8 cellular contexts compared by ENCODE assay signal in the genomic region with DNA sequence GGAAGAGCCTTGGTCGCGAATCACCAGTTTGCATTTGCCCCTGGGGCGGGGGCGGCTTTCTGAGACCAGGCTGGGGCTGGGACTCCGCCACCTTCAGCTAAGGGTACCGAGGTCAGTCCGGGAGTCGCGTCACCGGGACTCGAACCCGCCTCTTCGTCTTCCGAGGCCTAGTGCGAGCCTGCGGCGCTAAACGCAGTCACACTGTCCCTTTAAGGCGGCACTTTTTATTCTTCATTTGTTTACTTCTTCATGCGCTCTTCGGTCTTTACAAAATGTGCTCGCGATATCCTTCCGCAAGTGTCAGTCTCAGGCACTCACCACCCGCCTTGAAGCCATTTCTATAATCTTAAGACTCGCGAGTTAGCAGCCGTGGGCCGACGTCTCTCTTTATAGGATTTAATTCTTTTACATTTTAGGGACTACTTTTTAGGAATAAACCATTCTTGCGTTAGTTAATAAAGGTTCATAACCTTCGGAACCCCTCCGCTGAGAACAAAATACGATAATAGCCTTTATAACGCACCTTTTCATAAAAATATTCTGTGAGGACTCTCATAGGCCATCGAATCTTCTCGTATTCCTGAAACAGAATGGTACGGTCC. TPM values are rescaled to one million over a fixed set of nuclear protein-coding genes. Genes with fewer than 3 reads are reported as not detected.
DNase-seq lines count a peak whose midpoint lies in the region; ATAC-seq, FAIRE-seq and TF ChIP-seq lines count a peak whose summit lies in the region.

No MANE protein-coding gene starts in this region.

- H3K4me1 Mint-ChIP-seq in activated naive CD4-positive, alpha-beta T cell treated with anti-CD3 and anti-CD28 coated beads, Interleukin-2, amount 50 U/mL, for 24 hours: peaks cover 52% of the 10 kb centered on the region
- peaks cover 17% of the 10 kb centered on the region for H3K4me1 Mint-ChIP-seq in glutamatergic neuron (ENCODE audit: low read depth, unreplicated experiment)

- peaks cover 32% of the 10 kb centered on the region for H3K4me1 ChIP-seq in osteoblast (ENCODE audit: insufficient read depth, low read length)
- peaks cover 0 to 65% (median 54%) of the 10 kb centered on the region in 4 donors for H3K4me1 ChIP-seq in tibial artery

- no peak for ATAC-seq in GM21360 (IDR thresholded peaks at IDR 0.05; ENCODE audit: unreplicated experiment)

- H3K4me2 ChIP-seq in osteoblast (ENCODE audit: insufficient read depth, low read length): peak overlapping the region; percentile 92

- H3K27ac Mint-ChIP-seq in activated naive CD4-positive, alpha-beta T cell treated with anti-CD3 and anti-CD28 coated beads, Interleukin-2, amount 50 U/mL, for 24 hours: peak overlapping the region; percentile 100
- peak overlapping the region; percentile 100 for H3K27ac Mint-ChIP-seq in glutamatergic neuron (ENCODE audit: unreplicated experiment)

- H3K9me3 ChIP-seq in osteoblast (ENCODE audit: low read depth, low read length) (no peaks in the 10 kb centered on the region), tibial artery (no peaks in the 10 kb centered on the region)

- TF ChIP-seq CTCF in NB4 (IDR thresholded peaks at IDR 0.05; ENCODE audit: low read depth, low read length): no peak
- no peak for TF ChIP-seq CTCF in glutamatergic neuron (IDR thresholded peaks at IDR 0.05; ENCODE audit: partially characterized antibody, unreplicated experiment)
- no peak for TF ChIP-seq CTCF in osteoblast (IDR thresholded peaks at IDR 0.05; ENCODE audit: extremely low read depth, low read depth, low read length)
- TF ChIP-seq CTCF in tibial artery (IDR thresholded peaks at IDR 0.05): no peak

- peaks cover 25% of the 10 kb centered on the region for H4K20me1 ChIP-seq in osteoblast (ENCODE audit: insufficient read depth, low read length)

- FAIRE-seq in GM12891 (lab: Jason Lieb, UNC): peak; percentile 81

- peak overlapping the region; percentile 98 for H3K4me3 Mint-ChIP-seq in activated naive CD4-positive, alpha-beta T cell treated with anti-CD3 and anti-CD28 coated beads, Interleukin-2, amount 50 U/mL, for 24 hours
- H3K4me3 Mint-ChIP-seq in glutamatergic neuron (ENCODE audit: unreplicated experiment): peak overlapping the region; percentile 98

- H3K9me3 Mint-ChIP-seq in activated naive CD4-positive, alpha-beta T cell treated with anti-CD3 and anti-CD28 coated beads, Interleukin-2, amount 50 U/mL, for 24 hours: no peaks in the 10 kb centered on the region
- H3K9me3 Mint-ChIP-seq in glutamatergic neuron (ENCODE audit: unreplicated experiment): peaks cover 18% of the 10 kb centered on the region

- H2AFZ ChIP-seq in osteoblast (ENCODE audit: low read length): peak overlapping the region; percentile 83

- H3K27ac ChIP-seq in osteoblast (ENCODE audit: low read depth, low read length) (peak overlapping the region; percentile 100), tibial artery (peak overlapping the region; percentile 95 to 99)

- H3K27me3 ChIP-seq in osteoblast (ENCODE audit: insufficient read depth, low read length) (no peaks in the 10 kb centered on the region), tibial artery (no peaks in the 10 kb centered on the region)

- peaks cover 3% of the 10 kb centered on the region for H3K36me3 Mint-ChIP-seq in activated naive CD4-positive, alpha-beta T cell treated with anti-CD3 and anti-CD28 coated beads, Interleukin-2, amount 50 U/mL, for 24 hours
- H3K36me3 Mint-ChIP-seq in glutamatergic neuron (ENCODE audit: unreplicated experiment): no peaks in the 10 kb centered on the region

- intact Hi-C loops in tibial artery (cut with DNase I; ENCODE audit: low total_unique reads): no loop called here

- DNase-seq in GM12891 (ENCODE audit: insufficient read length, low spot score) (peak; percentile 66), NB4 (ENCODE audit: low read depth) (peak; percentile 94), SK-N-DZ (ENCODE audit: low spot score) (peak; percentile 99), glutamatergic neuron (peak; percentile 83), osteoblast (ENCODE audit: insufficient read length, low spot score, missing footprints) (peak; percentile 94), tibial artery (peak; percentile 77 to 90)

- H3K36me3 ChIP-seq in osteoblast (ENCODE audit: insufficient read depth, low read length) (no peaks in the 10 kb centered on the region), tibial artery (no peaks in the 10 kb centered on the region)

- no peaks in the 10 kb centered on the region for H3K27me3 Mint-ChIP-seq in activated naive CD4-positive, alpha-beta T cell treated with anti-CD3 and anti-CD28 coated beads, Interleukin-2, amount 50 U/mL, for 24 hours
- H3K27me3 Mint-ChIP-seq in glutamatergic neuron (ENCODE audit: unreplicated experiment): peaks cover 8% of the 10 kb centered on the region

- H3K4me3 ChIP-seq in NB4 (ENCODE audit: low read depth, low read length) (peak overlapping the region; percentile 62), osteoblast (ENCODE audit: insufficient read depth, low read length) (peak overlapping the region; percentile 78), tibial artery (peak overlapping the region; percentile 74 to 78)

- TF ChIP-seq POLR2A in GM12891 (IDR thresholded peaks at IDR 0.05; ENCODE audit: low read depth, low read length): 0 out of 2 replicates have a peak, but pooled peaks have one; percentile 11
- TF ChIP-seq POLR2A in NB4 (IDR thresholded peaks at IDR 0.05; ENCODE audit: extremely low read depth, insufficient read length): no peak

- peaks cover 33% of the 10 kb centered on the region for H3K79me2 ChIP-seq in osteoblast (ENCODE audit: insufficient read depth, low read length)

TF ChIP-seq in GM12891, 5 proteins besides CTCF, POLR2A, EP300 and RAD21:
- TF ChIP-seq PAX5 (IDR thresholded peaks at IDR 0.05; ENCODE audit: insufficient read depth, low read length, severe bottlenecking) (no peak), TAF1 (IDR thresholded peaks at IDR 0.05; ENCODE audit: low read depth, low read length) (peak; percentile 79), POLR2AphosphoS5 (IDR thresholded peaks at IDR 0.05; ENCODE audit: low read depth, low read length) (no peak), POU2F2 (IDR thresholded peaks at IDR 0.05; ENCODE audit: low read depth, low read length) (peak; percentile 95), SPI1 (IDR thresholded peaks at IDR 0.05; ENCODE audit: low read depth, low read length) (no peak)

RNA-seq across cellular contexts. Expression of gene HEXIM1, which starts 0.6 kb away (rescaled TPM):
- polyA plus RNA-seq in GM12891 (2012; ENCODE audit: low read depth, missing spikeins): 21.4 TPM
- 1.4 TPM in 2 replicates for polyA plus RNA-seq in SK-N-DZ (2014; cell fraction: cytosol; rRNA removed)
- polyA plus RNA-seq in SK-N-DZ (2014; cell fraction: nucleus; rRNA removed): 0.97 and 2.7 TPM in 2 replicates
- 13.0 TPM for total RNA-seq in glutamatergic neuron (ENCODE audit: unreplicated experiment)
- 10.9 and 12.1 TPM in 2 replicates for total RNA-seq in osteoblast

RNA-seq across cellular contexts. Expression of gene ACBD4, which starts 12.2 kb away (rescaled TPM):
- polyA plus RNA-seq in GM12891 (2012; ENCODE audit: low read depth, missing spikeins): 8.1 TPM
- 6.4 TPM in 2 replicates for polyA plus RNA-seq in SK-N-DZ (2014; cell fraction: cytosol; rRNA removed)
- polyA plus RNA-seq in SK-N-DZ (2014; cell fraction: nucleus; rRNA removed): 21.1 and 23.7 TPM in 2 replicates
- total RNA-seq in glutamatergic neuron (ENCODE audit: unreplicated experiment) (3.7 TPM), osteoblast (4.7 and 6.2 TPM in 2 replicates)

RNA-seq across cellular contexts. Expression of gene HEXIM2, which starts 14.0 kb away (rescaled TPM):
- 8.7 TPM for polyA plus RNA-seq in GM12891 (2012; ENCODE audit: low read depth, missing spikeins)
- polyA plus RNA-seq in SK-N-DZ (2014; cell fraction: cytosol; rRNA removed): 9.7 and 10.2 TPM in 2 replicates
- 7.2 and 8.5 TPM in 2 replicates for polyA plus RNA-seq in SK-N-DZ (2014; cell fraction: nucleus; rRNA removed)
- total RNA-seq in glutamatergic neuron (ENCODE audit: unreplicated experiment) (8.4 TPM), osteoblast (10.0 and 10.9 TPM in 2 replicates)

RNA-seq across cellular contexts. Expression of gene PLCD3, which starts 15.4 kb away (rescaled TPM):
- polyA plus RNA-seq in GM12891 (2012; ENCODE audit: low read depth, missing spikeins): 0.53 TPM
- polyA plus RNA-seq in SK-N-DZ (2014; cell fraction: cytosol; rRNA removed): 14.7 and 16.2 TPM in 2 replicates
- polyA plus RNA-seq in SK-N-DZ (2014; cell fraction: nucleus; rRNA removed): 17.1 and 17.3 TPM in 2 replicates
- total RNA-seq in glutamatergic neuron (ENCODE audit: unreplicated experiment) (6.2 TPM), osteoblast (31.5 and 47.7 TPM in 2 replicates)
